In the genomic region with DNA sequence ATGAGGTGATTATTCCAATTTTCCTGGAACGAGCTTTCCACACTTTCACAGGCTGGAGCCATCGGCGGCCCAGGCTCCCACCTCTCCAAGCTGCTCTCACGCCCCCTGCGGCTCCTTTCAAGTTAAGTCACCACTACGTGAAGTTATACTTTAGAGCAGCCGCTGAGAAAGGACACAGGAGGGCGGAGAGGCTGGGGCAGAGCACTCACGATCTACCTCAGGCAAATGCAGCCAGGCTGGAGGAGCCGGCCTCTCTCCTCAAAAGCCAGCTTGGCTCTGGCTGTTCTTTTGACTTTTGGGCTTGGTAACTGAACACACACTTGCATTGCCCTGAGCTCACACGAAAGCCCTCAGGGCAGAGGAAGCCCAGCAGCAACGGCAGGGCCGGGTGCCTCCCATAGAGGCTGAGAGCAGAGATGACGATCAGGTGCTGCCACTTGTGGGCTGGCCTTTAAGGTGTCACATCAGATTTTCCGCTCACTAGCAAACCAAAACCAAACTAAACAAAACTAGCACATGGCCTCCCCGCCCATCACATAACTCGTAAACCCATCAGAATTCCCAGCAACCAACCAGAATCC, we compare ENCODE assay signal across 8 cellular contexts.
DNase-seq lines count a peak whose midpoint lies in the region; ATAC-seq and TF ChIP-seq lines count a peak whose summit lies in the region.

No MANE protein-coding gene starts in this region.

- peaks cover 4% of the 10 kb centered on the region for H3K27me3 Mint-ChIP-seq in type B pancreatic cell

- peak overlapping the region; percentile 25 for H3K27ac ChIP-seq in colonic mucosa
- H3K27ac ChIP-seq in neuronal stem cell (replicated peaks; ENCODE audit: low read length) = no peak overlapping the region

- H3K4me1 ChIP-seq in BE2C = peaks cover 9% of the 10 kb centered on the region
- H3K4me1 ChIP-seq in colonic mucosa = peaks cover 6% of the 10 kb centered on the region
- peaks cover 14 to 24% of the 10 kb centered on the region in 2 donors for H3K4me1 ChIP-seq in neuronal stem cell (ENCODE audit: control insufficient read depth in 2 of 2, insufficient read depth in 1 of 2, low read depth in 1 of 2, low read length in 2 of 2)

- no peaks in the 10 kb centered on the region for H3K9me3 Mint-ChIP-seq in type B pancreatic cell

- TF ChIP-seq CTCF in BE2C (IDR thresholded peaks at IDR 0.05; ENCODE audit: low read depth, low read length) (peak; percentile 34), colonic mucosa (IDR thresholded peaks at IDR 0.05) (no peak), type B pancreatic cell (conservative IDR thresholded peaks at IDR 0.05) (peak; percentile 27)

- H3K4ac ChIP-seq in neuronal stem cell (ENCODE audit: low read length) = no peak overlapping the region

- H3K27me3 ChIP-seq in BE2C = no peaks in the 10 kb centered on the region
- H3K27me3 ChIP-seq in colonic mucosa = no peaks in the 10 kb centered on the region
- no peaks in the 10 kb centered on the region for H3K27me3 ChIP-seq in neuronal stem cell (ENCODE audit: control insufficient read depth in 3 of 3, insufficient read depth in 3 of 3, low read depth in 1 of 3, low read length in 3 of 3)

- H3K9me3 ChIP-seq in BE2C = no peaks in the 10 kb centered on the region
- H3K9me3 ChIP-seq in colonic mucosa = no peaks in the 10 kb centered on the region
- H3K9me3 ChIP-seq in neuronal stem cell (replicated peaks in 1 of 2; ENCODE audit: control insufficient read depth in 2 of 2, insufficient read depth in 1 of 2, low read depth in 1 of 2, low read length in 2 of 2) = peaks cover 0 to 1% of the 10 kb centered on the region in 2 donors

- peak overlapping the region; percentile 59 for H2AFZ ChIP-seq in neuronal stem cell (ENCODE audit: low read length)

- peak overlapping the region; percentile 38 for H3K4me2 ChIP-seq in neuronal stem cell (ENCODE audit: insufficient read depth, low read length, poor library complexity, severe bottlenecking)

- no CpG with 5 or more reads among the region's 17 CpGs for WGBS in neuronal stem cell (ENCODE audit: extremely low coverage in 2 of 2, insufficient read length in 2 of 2, insufficient replicate concordance in 1 of 2), 2 donors

- ATAC-seq in HG03175 (IDR thresholded peaks at IDR 0.05; ENCODE audit: unreplicated experiment) = peak; percentile 54
- ATAC-seq in GM19467 (IDR thresholded peaks at IDR 0.05; ENCODE audit: unreplicated experiment) = no peak
- no peak for ATAC-seq in GM21390 (IDR thresholded peaks at IDR 0.05; ENCODE audit: unreplicated experiment)

- H4K8ac ChIP-seq in neuronal stem cell (ENCODE audit: low read depth, low read length) = no peak overlapping the region

- intact Hi-C loops in colonic mucosa (cut with DNase I) = no loop called here

- H2BK15ac ChIP-seq in neuronal stem cell (ENCODE audit: low read length) = no peak overlapping the region

- no peak overlapping the region for H2AK5ac ChIP-seq in neuronal stem cell (ENCODE audit: low read depth, low read length)

- H3K9ac ChIP-seq in colonic mucosa (ENCODE audit: low read depth in 2 of 2, low read length in 2 of 2) (no peak overlapping the region), neuronal stem cell (ENCODE audit: low read depth, low read length, poor library complexity) (peak overlapping the region; percentile 63)

- peak overlapping the region; percentile 41 for H3K18ac ChIP-seq in neuronal stem cell (ENCODE audit: low read length)

- H3K27ac Mint-ChIP-seq in type B pancreatic cell = peak overlapping the region; percentile 84

- no peaks in the 10 kb centered on the region for H3K36me3 Mint-ChIP-seq in type B pancreatic cell

- H3K36me3 ChIP-seq in BE2C (no peaks in the 10 kb centered on the region), colonic mucosa (no peaks in the 10 kb centered on the region), neuronal stem cell (replicated peaks in 1 of 2; ENCODE audit: control insufficient read depth in 2 of 2, insufficient read depth in 2 of 2, low read length in 2 of 2) (no peaks in the 10 kb centered on the region)

- H3K4me3 Mint-ChIP-seq in type B pancreatic cell = peak overlapping the region; percentile 52

- H3K4me1 Mint-ChIP-seq in type B pancreatic cell (ENCODE audit: unreplicated experiment) = peaks cover 26% of the 10 kb centered on the region

- H3K4me3 ChIP-seq in BE2C (ENCODE audit: low read depth, low read length) (peak overlapping the region; percentile 37), colonic mucosa (no peak overlapping the region), neuronal stem cell (ENCODE audit: low read length in 2 of 2) (no peak overlapping the region)

- no peaks in the 10 kb centered on the region for H3K79me1 ChIP-seq in neuronal stem cell (ENCODE audit: low read depth, low read length)

- H4K91ac ChIP-seq in neuronal stem cell (ENCODE audit: low read depth, low read length, poor library complexity) = no peak overlapping the region

- peak overlapping the region; percentile 55 for H2BK5ac ChIP-seq in neuronal stem cell (ENCODE audit: low read length)

- DNase-seq in BE2C (peak; percentile 64), colonic mucosa (peak; percentile 39), neuronal stem cell (ENCODE audit: low spot score) (peak; percentile 32), type B pancreatic cell (ENCODE audit: extremely low spot score, unreplicated experiment) (no peak)
- DNase-seq in activated CD4-positive, alpha-beta T cell treated with anti-CD3 and anti-CD28 coated beads for 1 hour = peak; percentile 69

- H2BK12ac ChIP-seq in neuronal stem cell (ENCODE audit: low read length) = no peak overlapping the region

- H3K14ac ChIP-seq in neuronal stem cell (ENCODE audit: low read length) = peak overlapping the region; percentile 10

- H2BK120ac ChIP-seq in neuronal stem cell (ENCODE audit: low read depth, low read length) = no peak overlapping the region

- no peak overlapping the region for H3K23ac ChIP-seq in neuronal stem cell (ENCODE audit: low read depth, low read length, poor library complexity)
